In the genomic region with DNA sequence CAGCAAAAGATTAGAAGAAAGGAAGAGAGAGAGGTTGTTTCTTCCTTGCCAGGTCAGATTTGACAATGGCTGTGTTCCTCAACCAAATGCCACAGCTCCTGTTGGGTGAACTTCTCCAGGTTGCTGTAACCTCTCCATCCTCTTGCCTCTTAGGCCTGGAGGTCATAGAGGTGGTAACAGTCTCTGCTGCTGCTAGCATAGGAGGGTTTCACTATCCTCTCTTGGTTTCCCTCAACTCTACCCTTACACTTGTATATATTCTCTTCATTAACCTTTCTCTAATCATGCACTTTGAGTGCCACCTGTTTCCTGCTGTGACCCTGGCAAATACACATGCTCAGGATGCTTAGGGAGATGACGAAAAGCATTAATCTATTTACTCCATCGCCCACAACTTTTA, we compare ENCODE assay signal across 20 cellular contexts.
DNase-seq lines count a peak whose midpoint lies in the region; ATAC-seq, FAIRE-seq and TF ChIP-seq lines count a peak whose summit lies in the region.
"Had no signal": no experiment of that assay in that cellular context is flagged by ENCODE, and none has a peak within 500 bp of the region (broad histone marks: within the 10 kb centered on the region; RNA-seq: fewer than 3 reads in every experiment).

No MANE protein-coding gene starts in this region.

- no peaks in the 10 kb centered on the region for H3K9me3 ChIP-seq in neutrophil
- H3K9me3 ChIP-seq: BLaER1, Caco-2 had no signal

- no peak for DNase-seq in GM12892 (ENCODE audit: insufficient read length)
- DNase-seq in activated CD4-positive, alpha-beta T cell treated with anti-CD3 and anti-CD28 coated beads for 4 hours = no peak
- no peak for DNase-seq in activated effector memory CD4-positive, alpha-beta T cell treated with anti-CD3 and anti-CD28 coated beads, Interleukin-2, amount 50 U/mL, for 16 hours
- DNase-seq: Caco-2; CD4-positive, alpha-beta T cell; DMS 273 treated with DMSO at 0.1 percent for 48 hours; DMS79 treated with DMSO at 0.1 percent for 48 hours; Kasumi-1; NCI-H1694; NCI-H2081 treated with DMSO at 0.1 percent for 48 hours; NCI-H446 treated with DMSO at 0.1 percent for 48 hours; NK-92 treated with Interleukin-12 subunit alpha and Interleukin-12 subunit beta, amount 100 ng/mL, for 24 hours; SIG-M5 had no signal

- H3K4me1 ChIP-seq in neutrophil (ENCODE audit: control insufficient read depth in 1 of 2, insufficient read depth in 1 of 2, low read depth in 1 of 2, low read length in 1 of 2) = peaks cover 37 to 42% of the 10 kb centered on the region in 2 experiments
- H3K4me1 ChIP-seq: BLaER1, Caco-2 had no signal

- no peaks in the 10 kb centered on the region for H3K27me3 ChIP-seq in neutrophil
- H3K27me3 ChIP-seq: BLaER1 had no signal

- FAIRE-seq in GM12892 (lab: Jason Lieb, UNC) = peak; percentile 9

- no peaks in the 10 kb centered on the region for H3K36me3 ChIP-seq in neutrophil
- H3K36me3 ChIP-seq: BLaER1 had no signal

- no peak for TF ChIP-seq POLR2A in GM12892 (IDR thresholded peaks at IDR 0.05; ENCODE audit: low read depth, low read length)

- peak overlapping the region; percentile 82 for H3K27ac ChIP-seq in neutrophil
- H3K27ac ChIP-seq: BLaER1 had no signal

- TF ChIP-seq CTCF in neutrophil (IDR thresholded peaks at IDR 0.05) = no peak

- peak; percentile 48 for ATAC-seq in GM18907 (IDR thresholded peaks at IDR 0.05; ENCODE audit: unreplicated experiment)
- peak; percentile 61 for ATAC-seq in HG03045 (IDR thresholded peaks at IDR 0.05; ENCODE audit: unreplicated experiment)
- ATAC-seq in HG02840 (IDR thresholded peaks at IDR 0.05; ENCODE audit: low FRiP score, unreplicated experiment) = no peak
- ATAC-seq: Panc1, SK-N-SH treated with all-trans-retinoic acid at 6 μM for 48 hours had no signal

- H3K4me3 ChIP-seq in neutrophil (ENCODE audit: low read depth in 1 of 2, low read length in 1 of 2) = peak overlapping the region in 1 of 2 experiments; percentile 6
- H3K4me3 ChIP-seq: BLaER1 had no signal
